In genomic region chr7:100886142-100886935, GRCh38 we compare ENCODE assay signal across 2 cellular contexts.
A peak's percentile ranks its signal among the peaks of the same experiment; 100 is the strongest.
TF ChIP-seq lines count a peak whose summit lies in the region.

No MANE protein-coding gene starts in this region.

TF ChIP-seq in HCT116, 20 proteins besides CTCF, POLR2A, EP300 and RAD21 (continued from another document):
- TF ChIP-seq CBX3 (IDR thresholded peaks at IDR 0.05; ENCODE audit: low read depth) = no peak
- TF ChIP-seq REST (IDR thresholded peaks at IDR 0.05; ENCODE audit: low read depth) = no peak
- TF ChIP-seq MAX (IDR thresholded peaks at IDR 0.05) = no peak
- TF ChIP-seq ELF1 (IDR thresholded peaks at IDR 0.05; ENCODE audit: borderline replicate concordance, low read depth) = no peak
- no peak; the same call in 1 of the 2 replicates for TF ChIP-seq POLR2AphosphoS5 (IDR thresholded peaks at IDR 0.05; ENCODE audit: low read depth, low read length)
- TF ChIP-seq CEBPB (IDR thresholded peaks at IDR 0.05; ENCODE audit: low read depth) = no peak
- no peak for TF ChIP-seq EZH2phosphoT487 (IDR thresholded peaks at IDR 0.05; ENCODE audit: borderline replicate concordance)
- no peak for TF ChIP-seq JUND (IDR thresholded peaks at IDR 0.05)
- no peak for TF ChIP-seq FOSL1 (IDR thresholded peaks at IDR 0.05; ENCODE audit: low read depth)

TF ChIP-seq in neural cell, 6 proteins besides CTCF, POLR2A, EP300 and RAD21 (continued from another document):
- TF ChIP-seq TAF1 (IDR thresholded peaks at IDR 0.05; ENCODE audit: low read depth) (no peak), POLR2AphosphoS5 (IDR thresholded peaks at IDR 0.05) (peak; percentile 2), REST (IDR thresholded peaks at IDR 0.05; ENCODE audit: borderline replicate concordance) (no peak), MXI1 (conservative IDR thresholded peaks at IDR 0.05; ENCODE audit: poor library complexity, severe bottlenecking) (no peak)
